ENCODE assay signal across 16 cellular contexts in the genomic region with DNA sequence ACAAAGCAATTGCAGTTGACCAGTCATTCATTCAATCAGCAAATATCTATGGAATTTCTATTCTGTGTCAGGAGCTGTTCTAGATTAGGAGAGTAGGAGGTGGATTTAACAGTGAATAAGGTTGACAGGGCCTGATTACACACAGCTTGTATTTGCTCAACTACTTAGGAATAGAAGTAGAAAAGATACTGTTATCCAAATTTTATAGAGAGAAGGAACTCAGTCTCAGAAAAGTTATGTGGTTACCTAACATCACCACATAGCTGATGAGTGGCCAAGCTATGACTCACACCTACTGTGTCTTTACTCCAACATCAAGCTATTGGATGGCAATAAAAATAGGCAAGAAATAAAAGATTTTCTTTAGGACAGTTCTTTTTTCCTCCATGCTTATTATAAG.
DNase-seq lines count a peak whose midpoint lies in the region; ATAC-seq and TF ChIP-seq lines count a peak whose summit lies in the region.
"Had no signal": no experiment of that assay in that cellular context is flagged by ENCODE, and none has a peak within 500 bp of the region (broad histone marks: within the 10 kb centered on the region; RNA-seq: fewer than 3 reads in every experiment).

No MANE protein-coding gene starts in this region.

- H3K27ac ChIP-seq in foreskin keratinocyte, result no peak overlapping the region
- H3K27ac ChIP-seq in smooth muscle cell (ENCODE audit: low read depth), result peak overlapping the region; percentile 10

- ATAC-seq in foreskin keratinocyte (peak; percentile 69), GM18858 (IDR thresholded peaks at IDR 0.05; ENCODE audit: unreplicated experiment) (no peak), GM18505 (IDR thresholded peaks at IDR 0.05; ENCODE audit: unreplicated experiment) (no peak)
- ATAC-seq: stimulated activated effector memory CD8-positive, alpha-beta T cell treated with anti-CD3 and anti-CD28 coated beads, Interleukin-12 subunit alpha, Interleukin-12 subunit beta, amount 100 ng/mL, for 72 hours had no signal

- H3K79me2 ChIP-seq in smooth muscle cell (ENCODE audit: low read depth), result no peaks in the 10 kb centered on the region

- H3K4me3 ChIP-seq in adipocyte (ENCODE audit: low read length) (peak overlapping the region; percentile 31), smooth muscle cell (no peak overlapping the region)

- no peaks in the 10 kb centered on the region for H3F3A ChIP-seq in smooth muscle cell (ENCODE audit: low read depth)

- H2AFZ ChIP-seq in smooth muscle cell (ENCODE audit: low read depth), result no peak overlapping the region

- H3K4me2 ChIP-seq in smooth muscle cell, result peak overlapping the region; percentile 60

- H3K36me3 ChIP-seq in adipocyte (ENCODE audit: control insufficient read depth, insufficient read depth, low read length, severe bottlenecking), result no peaks in the 10 kb centered on the region
- H3K36me3 ChIP-seq in smooth muscle cell (ENCODE audit: low read depth), result no peaks in the 10 kb centered on the region

- DNase-seq in LoVo (ENCODE audit: low spot score) (peak; percentile 31), adipocyte (ENCODE audit: low read depth) (no peak), foreskin keratinocyte (peak; percentile 12 to 49), smooth muscle cell (lab: John Stamatoyannopoulos, UW; ENCODE audit: unreplicated experiment) (no peak), pons (ENCODE audit: low spot score) (no peak)
- DNase-seq: activated CD4-positive, alpha-beta T cell treated with anti-CD3 and anti-CD28 coated beads for 4 hours; CD4-positive, CD25-positive, alpha-beta regulatory T cell; cortex of kidney; immature natural killer cell; NCI-H1694; NCI-H510A treated with DMSO at 0.1 percent for 48 hours; stimulated activated CD4-positive, alpha-beta T cell treated with anti-CD3 and anti-CD28 coated beads, Interleukin-4, amount 100 ng/mL, for 24 hours; T-helper 2 cell had no signal

- no peaks in the 10 kb centered on the region for H4K20me1 ChIP-seq in smooth muscle cell (ENCODE audit: low read depth)

- TF ChIP-seq CTCF in foreskin keratinocyte (conservative IDR thresholded peaks at IDR 0.05) (no peak), smooth muscle cell (IDR thresholded peaks at IDR 0.05; ENCODE audit: borderline replicate concordance, insufficient read depth, poor library complexity, severe bottlenecking) (no peak)

- no peaks in the 10 kb centered on the region for H3K9me3 ChIP-seq in adipocyte (ENCODE audit: control insufficient read depth, low read length)
- no peaks in the 10 kb centered on the region for H3K9me3 ChIP-seq in smooth muscle cell (replicated peaks; ENCODE audit: low read depth)

- no peaks in the 10 kb centered on the region for H3K27me3 ChIP-seq in adipocyte (replicated peaks; ENCODE audit: control insufficient read depth, insufficient read depth, low read length)
- H3K27me3 ChIP-seq in foreskin keratinocyte, result no peaks in the 10 kb centered on the region
- H3K27me3 ChIP-seq in smooth muscle cell (ENCODE audit: low read depth), result no peaks in the 10 kb centered on the region

- TF ChIP-seq POLR2A in GM18505 (IDR thresholded peaks at IDR 0.05; ENCODE audit: borderline replicate concordance, extremely low read depth, insufficient read depth, insufficient read length), result no peak

- H3K9ac ChIP-seq in adipocyte (ENCODE audit: low read length) (no peak overlapping the region), smooth muscle cell (ENCODE audit: low read depth) (no peak overlapping the region)

- peaks cover 7% of the 10 kb centered on the region for H3K4me1 ChIP-seq in adipocyte (ENCODE audit: control insufficient read depth, insufficient read depth, low read length)
- H3K4me1 ChIP-seq in foreskin keratinocyte, result no peaks in the 10 kb centered on the region
- H3K4me1 ChIP-seq in smooth muscle cell (ENCODE audit: low read depth), result peaks cover 13% of the 10 kb centered on the region

Comparison
In these comparisons a context has a peak if more than half of its experiments do, and no peak if none do; other contexts are left out.
1. DNase-seq: peak in LoVo (single experiment) and foreskin keratinocyte (2 of 2); none in adipocyte (single experiment), smooth muscle cell (single experiment) and pons (single experiment).